Comparison of ENCODE assay signal across 11 cellular contexts in the genomic region with DNA sequence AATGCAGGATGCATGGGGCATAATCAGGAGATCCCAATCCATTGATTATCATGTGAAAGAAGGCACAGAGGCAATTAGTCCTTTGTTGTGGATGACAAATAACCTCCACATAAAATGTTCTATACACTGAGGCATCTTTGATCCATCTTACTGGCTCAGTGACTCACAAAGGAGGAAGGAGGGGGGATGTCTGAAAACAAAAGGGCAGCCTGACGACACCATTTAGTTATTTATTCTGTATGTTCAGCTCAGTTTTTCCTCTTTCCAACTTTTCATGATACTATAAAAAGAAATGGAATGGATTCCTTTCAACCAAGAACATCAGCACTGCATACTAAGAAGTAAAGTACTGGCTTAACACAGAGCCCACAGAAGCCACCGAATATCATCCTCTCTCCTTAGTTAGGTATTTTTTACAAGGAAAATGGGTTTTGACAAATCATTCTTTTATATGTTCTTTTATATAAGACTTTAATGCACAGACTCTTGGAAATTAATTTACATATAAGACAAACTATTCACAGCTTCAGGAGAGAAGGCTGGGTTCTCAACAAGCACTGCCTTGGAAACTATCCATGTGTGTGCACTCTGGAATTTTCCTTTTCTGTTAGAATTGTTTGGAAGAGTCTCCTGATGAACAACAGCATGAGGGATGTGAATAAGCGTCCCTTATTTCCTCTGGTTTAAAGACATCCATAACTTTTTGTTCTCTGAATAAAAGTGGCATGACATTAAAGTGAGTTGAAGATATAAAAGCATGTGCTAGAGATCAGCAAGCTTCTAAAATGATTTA.
DNase-seq lines count a peak whose midpoint lies in the region; ATAC-seq and TF ChIP-seq lines count a peak whose summit lies in the region.
"Had no signal": no experiment of that assay in that cellular context is flagged by ENCODE, and none has a peak within 500 bp of the region (broad histone marks: within the 10 kb centered on the region; RNA-seq: fewer than 3 reads in every experiment).

No MANE protein-coding gene starts in this region.

- H3K4me3 ChIP-seq in AG10803 (ENCODE audit: low read length) (peak overlapping the region; percentile 31), Karpas-422 (ENCODE audit: low read length) (0 out of 2 replicates have a peak overlapping the region, but pooled peaks have one; percentile 4)

- no peaks in the 10 kb centered on the region for H3K9me2 ChIP-seq in Karpas-422 (replicated peaks; ENCODE audit: insufficient read depth, low read length)

- intact Hi-C loops in left colon (cut with DNase I, micrococcal nuclease): no loop called here

- DNase-seq in AG10803 (ENCODE audit: low read depth) (peak; percentile 82), Karpas-422 (no peak), caudate nucleus (lab: John Stamatoyannopoulos, UW) (no peak), midbrain (lab: John Stamatoyannopoulos, UW) (peak; percentile 46), OCI-M2 (lab: John Stamatoyannopoulos, UW; ENCODE audit: unreplicated experiment) (no peak), left colon (no peak), GDM1 (lab: John Stamatoyannopoulos, UW) (no peak), NCI-H2227 treated with DMSO at 0.1 percent for 48 hours (lab: John Stamatoyannopoulos, UW) (no peak)
- DNase-seq: activated naive CD4-positive, alpha-beta T cell treated with anti-CD3 and anti-CD28 coated beads, Interleukin-2, amount 50 U/mL, for 16 hours; DMS53; NCI-H2081 treated with DMSO at 0.1 percent for 48 hours had no signal

- H3K27ac ChIP-seq in Karpas-422 (ENCODE audit: low read length): no peak overlapping the region
- peak overlapping the region; percentile 11 for H3K27ac ChIP-seq in caudate nucleus (ENCODE audit: low read depth, low read length)

- no peaks in the 10 kb centered on the region for H3K27me3 ChIP-seq in Karpas-422 (ENCODE audit: low read length)

- H3K36me3 ChIP-seq in Karpas-422 (ENCODE audit: insufficient read depth, low read length): no peaks in the 10 kb centered on the region

- H3K4me2 ChIP-seq in Karpas-422 (ENCODE audit: low read depth, low read length, poor library complexity, severe bottlenecking): peak overlapping the region; percentile 43

- no peak for ATAC-seq in left colon

- peaks cover 79% of the 10 kb centered on the region for H3K4me1 ChIP-seq in Karpas-422 (ENCODE audit: low read length)

- H4K20me1 ChIP-seq in Karpas-422 (ENCODE audit: insufficient read depth, low read depth, low read length): no peaks in the 10 kb centered on the region

- H2AFZ ChIP-seq in Karpas-422 (ENCODE audit: low read length): peak overlapping the region; percentile 44

- TF ChIP-seq CTCF in AG10803 (conservative IDR thresholded peaks at IDR 0.05; ENCODE audit: low read length): no peak

- no peaks in the 10 kb centered on the region for H3K79me2 ChIP-seq in Karpas-422 (ENCODE audit: low read length)

- H3K9ac ChIP-seq in Karpas-422 (ENCODE audit: low read length): no peak overlapping the region

- no peaks in the 10 kb centered on the region for H3K9me3 ChIP-seq in Karpas-422 (ENCODE audit: low read length)

Comparison
In these comparisons a context has a peak if more than half of its experiments do, and no peak if none do; other contexts are left out.
1. DNase-seq: peak in AG10803 (single experiment) and midbrain (single experiment); none in Karpas-422 (single experiment), caudate nucleus (0 of 61), OCI-M2 (single experiment), left colon (0 of 2), GDM1 (single experiment) and NCI-H2227 treated with DMSO at 0.1 percent for 48 hours (single experiment).